24 cellular contexts compared by ENCODE assay signal in genomic region chr5:69268899-69269298, GRCh38. TPM values are rescaled to one million over a fixed set of nuclear protein-coding genes. Genes with fewer than 3 reads are reported as not detected.
DNase-seq lines count a peak whose midpoint lies in the region; ATAC-seq, FAIRE-seq and TF ChIP-seq lines count a peak whose summit lies in the region.
"Had no signal": no experiment of that assay in that cellular context is flagged by ENCODE, and none has a peak within 500 bp of the region (broad histone marks: within the 10 kb centered on the region; RNA-seq: fewer than 3 reads in every experiment).

No MANE protein-coding gene starts in this region.

- H3K4me3 ChIP-seq in neutrophil (ENCODE audit: low read depth in 1 of 2, low read length in 1 of 2) (no peak overlapping the region), kidney (ENCODE audit: low read length in 2 of 2) (no peak overlapping the region)
- H3K4me3 ChIP-seq: A549, BLaER1, GM23338, Peyer's patch had no signal

- TF ChIP-seq CTCF in activated CD8-positive, alpha-beta T cell treated with anti-CD3 and anti-CD28 coated beads for 36 hours (IDR thresholded peaks at IDR 0.05), result no peak
- no peak for TF ChIP-seq CTCF in neutrophil (IDR thresholded peaks at IDR 0.05)
- TF ChIP-seq CTCF in kidney (IDR thresholded peaks at IDR 0.05; ENCODE audit: borderline replicate concordance, extremely low read depth, insufficient read depth), result no peak

- H3K36me3 ChIP-seq in neutrophil (peaks cover 55% of the 10 kb centered on the region), kidney (ENCODE audit: control insufficient read depth in 1 of 2, insufficient read depth in 2 of 2, low read length in 2 of 2) (peaks cover 6 to 24% of the 10 kb centered on the region in 2 donors)

- FAIRE-seq in kidney (lab: Jason Lieb, UNC) (no peak), GM19239 (lab: Jason Lieb, UNC) (no peak)
- FAIRE-seq: A549, GM12891, GM18507 had no signal

- H3K4me1 ChIP-seq in neutrophil (ENCODE audit: control insufficient read depth in 1 of 2, insufficient read depth in 1 of 2, low read depth in 1 of 2, low read length in 1 of 2) (peaks cover 6 to 7% of the 10 kb centered on the region in 2 experiments), kidney (ENCODE audit: control insufficient read depth in 1 of 2, insufficient read depth in 1 of 2, low read depth in 1 of 2, low read length in 2 of 2) (peaks cover 0 to 3% of the 10 kb centered on the region in 2 donors)
- H3K4me1 ChIP-seq: BLaER1 had no signal

- no peaks in the 10 kb centered on the region for H3K27me3 Mint-ChIP-seq in activated CD8-positive, alpha-beta T cell treated with anti-CD3 and anti-CD28 coated beads for 36 hours
- H3K27me3 Mint-ChIP-seq in activated CD8-positive, alpha-beta T cell treated with anti-CD3 and anti-CD28 coated beads, Interleukin-2, amount 10 ng/mL, durations not matched to agents 7 days and 5 days (ENCODE audit: low read depth), result no peaks in the 10 kb centered on the region

- POLR2A ChIA-PET in activated CD8-positive, alpha-beta T cell treated with anti-CD3 and anti-CD28 coated beads for 36 hours (lab: Charles Lee), result no interaction called here
- POLR2A ChIA-PET in activated CD8-positive, alpha-beta T cell treated with anti-CD3 and anti-CD28 coated beads, Interleukin-2, amount 10 ng/mL, durations not matched to agents 7 days and 5 days (lab: Charles Lee), result no interaction called here

- no peaks in the 10 kb centered on the region for H3K9me3 ChIP-seq in neutrophil
- no peaks in the 10 kb centered on the region for H3K9me3 ChIP-seq in kidney (ENCODE audit: control insufficient read depth in 1 of 2, low read length in 2 of 2)
- H3K9me3 ChIP-seq: A549, BLaER1, Peyer's patch had no signal

- no peak for DNase-seq in activated CD8-positive, alpha-beta T cell treated with anti-CD3 and anti-CD28 coated beads for 36 hours
- DNase-seq in activated CD8-positive, alpha-beta T cell treated with anti-CD3 and anti-CD28 coated beads, Interleukin-2, amount 10 ng/mL, durations not matched to agents 7 days and 5 days, result no peak
- DNase-seq in MV-4-11 (lab: John Stamatoyannopoulos, UW) (peak; percentile 27), SKM-1 treated with dmso at 0.1 percent for 144 hours (lab: John Stamatoyannopoulos, UW; ENCODE audit: unreplicated experiment) (peak; percentile 31), kidney (no peak), GM19239 (ENCODE audit: insufficient read length, low spot score) (no peak)
- DNase-seq: Calu3; CD8-positive, alpha-beta T cell; DMS53; HCEC 1CT; KG1; NCI-H1105; NCI-H1694; NCI-H2107; NCI-H510A treated with DMSO at 0.1 percent for 48 hours; Peyer's patch; T-helper 1 cell had no signal

- no peak overlapping the region for H3K4me3 Mint-ChIP-seq in activated CD8-positive, alpha-beta T cell treated with anti-CD3 and anti-CD28 coated beads for 36 hours
- no peak overlapping the region for H3K4me3 Mint-ChIP-seq in activated CD8-positive, alpha-beta T cell treated with anti-CD3 and anti-CD28 coated beads, Interleukin-2, amount 10 ng/mL, durations not matched to agents 7 days and 5 days
- H3K4me3 Mint-ChIP-seq: CD8-positive, alpha-beta T cell; GM23338 had no signal

- no peaks in the 10 kb centered on the region for H3K9me3 Mint-ChIP-seq in activated CD8-positive, alpha-beta T cell treated with anti-CD3 and anti-CD28 coated beads for 36 hours
- H3K9me3 Mint-ChIP-seq in activated CD8-positive, alpha-beta T cell treated with anti-CD3 and anti-CD28 coated beads, Interleukin-2, amount 10 ng/mL, durations not matched to agents 7 days and 5 days (ENCODE audit: insufficient read depth), result no peaks in the 10 kb centered on the region
- H3K9me3 Mint-ChIP-seq: CD8-positive, alpha-beta T cell; GM23338 had no signal

- H3K4me1 Mint-ChIP-seq in activated CD8-positive, alpha-beta T cell treated with anti-CD3 and anti-CD28 coated beads for 36 hours (ENCODE audit: low read depth), result peaks cover 7% of the 10 kb centered on the region
- H3K4me1 Mint-ChIP-seq in activated CD8-positive, alpha-beta T cell treated with anti-CD3 and anti-CD28 coated beads, Interleukin-2, amount 10 ng/mL, durations not matched to agents 7 days and 5 days (ENCODE audit: low read depth), result peaks cover 5% of the 10 kb centered on the region
- H3K4me1 Mint-ChIP-seq: GM23338 had no signal

- intact Hi-C loops in activated CD8-positive, alpha-beta T cell treated with anti-CD3 and anti-CD28 coated beads for 36 hours (cut with micrococcal nuclease), result no loop called here
- intact Hi-C loops in kidney (cut with DNase I), result no loop called here

- peaks cover 19% of the 10 kb centered on the region for H3K36me3 Mint-ChIP-seq in activated CD8-positive, alpha-beta T cell treated with anti-CD3 and anti-CD28 coated beads for 36 hours (ENCODE audit: low read depth)
- H3K36me3 Mint-ChIP-seq in activated CD8-positive, alpha-beta T cell treated with anti-CD3 and anti-CD28 coated beads, Interleukin-2, amount 10 ng/mL, durations not matched to agents 7 days and 5 days (ENCODE audit: low read depth), result peaks cover 37% of the 10 kb centered on the region

- H3K9ac ChIP-seq in kidney (ENCODE audit: low read length in 2 of 2), result no peak overlapping the region
- H3K9ac ChIP-seq: BLaER1 had no signal

- peak overlapping the region; percentile 55 for H3K27ac Mint-ChIP-seq in activated CD8-positive, alpha-beta T cell treated with anti-CD3 and anti-CD28 coated beads for 36 hours
- H3K27ac Mint-ChIP-seq in activated CD8-positive, alpha-beta T cell treated with anti-CD3 and anti-CD28 coated beads, Interleukin-2, amount 10 ng/mL, durations not matched to agents 7 days and 5 days, result no peak overlapping the region
- H3K27ac Mint-ChIP-seq: CD8-positive, alpha-beta T cell; GM23338 had no signal

- H3K27ac ChIP-seq in neutrophil (peak overlapping the region; percentile 46), kidney (ENCODE audit: low read depth in 2 of 2, low read length in 2 of 2) (no peak overlapping the region)
- H3K27ac ChIP-seq: A549, BLaER1, Peyer's patch had no signal

- ATAC-seq in activated CD8-positive, alpha-beta T cell treated with anti-CD3 and anti-CD28 coated beads for 36 hours, result no peak
- ATAC-seq in activated CD8-positive, alpha-beta T cell treated with anti-CD3 and anti-CD28 coated beads, Interleukin-2, amount 10 ng/mL, durations not matched to agents 7 days and 5 days, result no peak
- ATAC-seq in HG02938 (IDR thresholded peaks at IDR 0.05; ENCODE audit: unreplicated experiment), result no peak
- ATAC-seq: A549; CD8-positive, alpha-beta T cell; GM23338 had no signal

- no peaks in the 10 kb centered on the region for H3K27me3 ChIP-seq in neutrophil
- H3K27me3 ChIP-seq: BLaER1, Peyer's patch had no signal

- CTCF ChIA-PET in activated CD8-positive, alpha-beta T cell treated with anti-CD3 and anti-CD28 coated beads for 36 hours (lab: Charles Lee), result no interaction called here
- CTCF ChIA-PET in activated CD8-positive, alpha-beta T cell treated with anti-CD3 and anti-CD28 coated beads, Interleukin-2, amount 10 ng/mL, durations not matched to agents 7 days and 5 days (lab: Charles Lee), result no interaction called here

RNA-seq across cellular contexts. Expression of gene CDK7, which starts 34.2 kb away (rescaled TPM):
- total RNA-seq in activated CD8-positive, alpha-beta T cell treated with anti-CD3 and anti-CD28 coated beads for 36 hours, result 10 to 100 TPM; 40.6 to 46.2 TPM
- total RNA-seq in activated CD8-positive, alpha-beta T cell treated with anti-CD3 and anti-CD28 coated beads, Interleukin-2, amount 10 ng/mL, durations not matched to agents 7 days and 5 days, result 10 to 100 TPM; 23.9 to 28.3 TPM
- 22.7 TPM for total RNA-seq in kidney
- polyA plus RNA-seq in kidney (ENCODE audit: insufficient read depth, low read depth, low replicate concordance), result 29.4 TPM

Comparison
In these comparisons a context has a peak if more than half of its experiments do, and no peak if none do; other contexts are left out.
1. DNase-seq: peak in MV-4-11 (single experiment) and SKM-1 treated with dmso at 0.1 percent for 144 hours (single experiment); none in activated CD8-positive, alpha-beta T cell treated with anti-CD3 and anti-CD28 coated beads for 36 hours (single experiment), activated CD8-positive, alpha-beta T cell treated with anti-CD3 and anti-CD28 coated beads, Interleukin-2, amount 10 ng/mL, durations not matched to agents 7 days and 5 days (single experiment), kidney (single experiment) and GM19239 (single experiment).